ENCODE assay signal across 1 cellular context in genomic region chr16:24846548-24847357, GRCh38.
A peak's percentile ranks its signal among the peaks of the same experiment; 100 is the strongest.
TF ChIP-seq lines count a peak whose summit lies in the region.

No MANE protein-coding gene starts in this region.

TF ChIP-seq in HepG2, 621 proteins besides CTCF, POLR2A, EP300 and RAD21:
- TF ChIP-seq HMGXB4 (CRISPR knock-in tag; IDR thresholded peaks at IDR 0.05; ENCODE audit: borderline replicate concordance in 1 of 2, low read depth in 1 of 2) = no peak
- TF ChIP-seq FOXM1 (CRISPR knock-in tag; IDR thresholded peaks at IDR 0.05) = no peak
- 0 out of 2 replicates have a peak, but pooled peaks have one; percentile 28 for TF ChIP-seq ZNF136 (CRISPR knock-in tag; IDR thresholded peaks at IDR 0.05; ENCODE audit: low read depth)
- TF ChIP-seq ZNF431 (CRISPR knock-in tag; IDR thresholded peaks at IDR 0.05; ENCODE audit: borderline replicate concordance, low read depth) = no peak
- no peak for TF ChIP-seq ZNF253 (CRISPR knock-in tag; IDR thresholded peaks at IDR 0.05; ENCODE audit: borderline replicate concordance)
- TF ChIP-seq SOX6 (IDR thresholded peaks at IDR 0.05) = 0 out of 2 replicates have a peak, but pooled peaks have one; percentile 34
- TF ChIP-seq SOX6 (CRISPR knock-in tag; IDR thresholded peaks at IDR 0.05) = no peak
- no peak for TF ChIP-seq HNRNPL (IDR thresholded peaks at IDR 0.05; ENCODE audit: low read depth, low read length)
- 0 out of 2 replicates have a peak, but pooled peaks have one; percentile 46 for TF ChIP-seq ZXDC (CRISPR knock-in tag; IDR thresholded peaks at IDR 0.05)
- no peak for TF ChIP-seq UBTF (CRISPR knock-in tag; IDR thresholded peaks at IDR 0.05)
- TF ChIP-seq U2AF1 (optimal IDR thresholded peaks at IDR 0.05; ENCODE audit: low read depth, low read length) = no peak
- no peak for TF ChIP-seq KDM6A (CRISPR knock-in tag; IDR thresholded peaks at IDR 0.05; ENCODE audit: low read depth)
- peak; percentile 48; the same call in 1 of the 2 replicates for TF ChIP-seq ZMYM3 (CRISPR knock-in tag; IDR thresholded peaks at IDR 0.05)
- peak; percentile 54; the same call in 1 of the 2 replicates for TF ChIP-seq U2AF2 (IDR thresholded peaks at IDR 0.05; ENCODE audit: low read depth, low read length)
- no peak for TF ChIP-seq ZNF580 (CRISPR knock-in tag; IDR thresholded peaks at IDR 0.05; ENCODE audit: borderline replicate concordance, low read depth)
- no peak for TF ChIP-seq BORCS8-MEF2B (CRISPR knock-in tag; IDR thresholded peaks at IDR 0.05)
- TF ChIP-seq SOX13 (IDR thresholded peaks at IDR 0.05) = no peak
- TF ChIP-seq SOX13 (CRISPR knock-in tag; conservative IDR thresholded peaks at IDR 0.05 in 1 of 2, IDR thresholded peaks at IDR 0.05 in 1 of 2) = no peak
- 0 out of 2 replicates have a peak, but pooled peaks have one; percentile 1 for TF ChIP-seq RCOR2 (CRISPR knock-in tag; IDR thresholded peaks at IDR 0.05)
- peak; percentile 58; the same call in 1 of the 2 replicates for TF ChIP-seq ZNF512 (CRISPR knock-in tag; IDR thresholded peaks at IDR 0.05)
- 0 out of 2 replicates have a peak, but pooled peaks have one; percentile 45 for TF ChIP-seq ZNF30 (CRISPR knock-in tag; IDR thresholded peaks at IDR 0.05)
- TF ChIP-seq MBNL3 (CRISPR knock-in tag; conservative IDR thresholded peaks at IDR 0.05) = no peak
- TF ChIP-seq ARNT (IDR thresholded peaks at IDR 0.05) = 0 out of 2 replicates have a peak, but pooled peaks have one; percentile 45
- no peak for TF ChIP-seq ZNF709 (CRISPR knock-in tag; IDR thresholded peaks at IDR 0.05)
- no peak for TF ChIP-seq NRL (CRISPR knock-in tag; IDR thresholded peaks at IDR 0.05; ENCODE audit: borderline replicate concordance)
- TF ChIP-seq PATZ1 (CRISPR knock-in tag; IDR thresholded peaks at IDR 0.05) = no peak
- no peak for TF ChIP-seq ZNF83 (CRISPR knock-in tag; IDR thresholded peaks at IDR 0.05; ENCODE audit: borderline replicate concordance)
- no peak for TF ChIP-seq MNT (IDR thresholded peaks at IDR 0.05)
- TF ChIP-seq TRAFD1 (CRISPR knock-in tag; IDR thresholded peaks at IDR 0.05; ENCODE audit: borderline replicate concordance) = no peak
- no peak for TF ChIP-seq HIC2 (CRISPR knock-in tag; IDR thresholded peaks at IDR 0.05; ENCODE audit: low read depth)
- peak; percentile 90 for TF ChIP-seq ZNF629 (CRISPR knock-in tag; conservative IDR thresholded peaks at IDR 0.05)
